ENCODE assay signal across 21 cellular contexts in the genomic region with DNA sequence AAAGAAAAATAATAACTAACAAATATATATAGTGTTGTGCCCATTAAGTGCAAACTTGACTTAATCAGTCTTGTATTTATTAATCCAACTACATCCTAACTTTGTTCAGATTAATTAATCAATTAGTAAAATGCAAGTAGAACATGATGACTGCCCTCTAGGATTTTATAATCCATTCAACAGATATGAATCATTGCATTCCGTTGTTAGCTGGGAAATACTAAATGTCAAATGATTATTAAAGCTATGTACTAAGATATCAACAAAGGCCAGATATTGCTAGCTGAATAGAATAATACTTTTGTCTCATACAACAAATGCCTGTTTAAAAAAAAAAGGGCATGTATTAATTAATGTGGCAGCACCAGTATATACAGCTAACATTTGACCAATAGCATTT.
DNase-seq lines count a peak whose midpoint lies in the region; ATAC-seq, FAIRE-seq and TF ChIP-seq lines count a peak whose summit lies in the region.
"Had no signal": no experiment of that assay in that cellular context is flagged by ENCODE, and none has a peak within 500 bp of the region (broad histone marks: within the 10 kb centered on the region; RNA-seq: fewer than 3 reads in every experiment).

No MANE protein-coding gene starts in this region.

- H3K4me1 ChIP-seq in lower lobe of right lung: no peaks in the 10 kb centered on the region
- H3K4me1 ChIP-seq: BLaER1 treated with 17β-estradiol and CSF1 and Interleukin-3, amounts not matched to agents 10 nM and 100 nM had no signal

- no peaks in the 10 kb centered on the region for H3K36me3 ChIP-seq in bronchial epithelial cell (ENCODE audit: control insufficient read depth, insufficient read depth, low read length)
- H3K36me3 ChIP-seq in lower lobe of right lung: no peaks in the 10 kb centered on the region
- H3K36me3 ChIP-seq: BLaER1 treated with 17β-estradiol and CSF1 and Interleukin-3, amounts not matched to agents 10 nM and 100 nM; HAP-1 had no signal

- no peak for TF ChIP-seq CTCF in bronchial epithelial cell (IDR thresholded peaks at IDR 0.05; ENCODE audit: insufficient read depth, low read length, severe bottlenecking)
- TF ChIP-seq CTCF in lower lobe of right lung (IDR thresholded peaks at IDR 0.05): no peak

- ATAC-seq in lower lobe of right lung: no peak
- ATAC-seq: K562 had no signal

- no peaks in the 10 kb centered on the region for H3K9me3 ChIP-seq in lower lobe of right lung
- H3K9me3 ChIP-seq: BLaER1 treated with 17β-estradiol and CSF1 and Interleukin-3, amounts not matched to agents 10 nM and 100 nM; HAP-1 had no signal

- FAIRE-seq in bronchial epithelial cell (lab: Jason Lieb, UNC) (no peak), frontal cortex (lab: Jason Lieb, UNC) (peak; percentile 37)
- FAIRE-seq: G401.6, GM12891, HTR-8/SVneo, K562 had no signal

- intact Hi-C loops in lower lobe of right lung (cut with DNase I): no loop called here

- H3K4me3 ChIP-seq in bronchial epithelial cell (ENCODE audit: low read depth, low read length) (no peak overlapping the region), lower lobe of right lung (no peak overlapping the region)
- H3K4me3 ChIP-seq: BLaER1 treated with 17β-estradiol and CSF1 and Interleukin-3, amounts not matched to agents 10 nM and 100 nM; HAP-1; K562 had no signal

- H3K27me3 ChIP-seq in bronchial epithelial cell (ENCODE audit: control insufficient read depth, insufficient read depth, low read length) (no peaks in the 10 kb centered on the region), lower lobe of right lung (ENCODE audit: low read depth) (no peaks in the 10 kb centered on the region)
- H3K27me3 ChIP-seq: BLaER1 treated with 17β-estradiol and CSF1 and Interleukin-3, amounts not matched to agents 10 nM and 100 nM had no signal

- DNase-seq in HCEC 1CT (peak; percentile 6), bronchial epithelial cell (ENCODE audit: low read depth) (peak; percentile 52), frontal cortex (ENCODE audit: low spot score in 2 of 2) (no peak), substantia nigra (lab: John Stamatoyannopoulos, UW) (no peak), NCI-H2196 (lab: John Stamatoyannopoulos, UW; ENCODE audit: unreplicated experiment) (no peak), NCI-H524 treated with DMSO at 0.1 percent for 48 hours (lab: John Stamatoyannopoulos, UW) (no peak), lower lobe of right lung (no peak)
- no peak for DNase-seq in stimulated activated CD4-positive, alpha-beta T cell treated with anti-CD3 and anti-CD28 coated beads, Interleukin-4, amount 100 ng/mL, for 24 hours
- DNase-seq: CD4-positive, CD25-positive, alpha-beta regulatory T cell; CD8-positive, alpha-beta memory T cell; COR-L47; DMS 273 treated with DMSO at 0.1 percent for 48 hours; DND-41; EL; IMR-90 had no signal

- H3K27ac ChIP-seq in substantia nigra (ENCODE audit: low read depth, low read length, poor library complexity, severe bottlenecking): peak overlapping the region; percentile 24
- H3K27ac ChIP-seq in lower lobe of right lung: no peak overlapping the region
- H3K27ac ChIP-seq: BLaER1 treated with 17β-estradiol and CSF1 and Interleukin-3, amounts not matched to agents 10 nM and 100 nM had no signal

Comparison
In these comparisons a context has a peak if more than half of its experiments do, and no peak if none do; other contexts are left out.
1. DNase-seq: peak in HCEC 1CT (single experiment) and bronchial epithelial cell (single experiment); none in frontal cortex (0 of 2), substantia nigra (0 of 49), NCI-H2196 (single experiment), stimulated activated CD4-positive, alpha-beta T cell treated with anti-CD3 and anti-CD28 coated beads, Interleukin-4, amount 100 ng/mL, for 24 hours (single experiment), NCI-H524 treated with DMSO at 0.1 percent for 48 hours (single experiment) and lower lobe of right lung (single experiment).